Comparison of ENCODE assay signal across 11 cellular contexts in genomic region chr2:39737661-39738060, GRCh38. TPM values are rescaled to one million over a fixed set of nuclear protein-coding genes. Genes with fewer than 3 reads are reported as not detected.
A peak's percentile ranks its signal among the peaks of the same experiment; 100 is the strongest.
DNase-seq lines count a peak whose midpoint lies in the region; ATAC-seq, FAIRE-seq and TF ChIP-seq lines count a peak whose summit lies in the region.
"Had no signal": no experiment of that assay in that cellular context is flagged by ENCODE, and none has a peak within 500 bp of the region (broad histone marks: within the 10 kb centered on the region; RNA-seq: fewer than 3 reads in every experiment).

No MANE protein-coding gene starts in this region.

- in situ Hi-C loops in HAP-1 (cut with MboI; ENCODE audit: low sequenced_read_pairs) = no loop called here

- ATAC-seq in SK-N-SH treated with all-trans-retinoic acid at 6 μM for 48 hours (peak; percentile 93), HG02973 (IDR thresholded peaks at IDR 0.05; ENCODE audit: unreplicated experiment) (no peak)

- no peaks in the 10 kb centered on the region for H3K27me3 ChIP-seq in HAP-1 (ENCODE audit: low read depth)

- no peaks in the 10 kb centered on the region for H3K9me3 ChIP-seq in HAP-1

- H3K4me1 ChIP-seq in HAP-1 = no peaks in the 10 kb centered on the region

- peaks cover 64% of the 10 kb centered on the region for H3K36me3 ChIP-seq in HAP-1 (replicated peaks)

- intact Hi-C loops in posterior vena cava (cut with DNase I) = no loop called here

- TF ChIP-seq CTCF in fibroblast of pulmonary artery (IDR thresholded peaks at IDR 0.05; ENCODE audit: low read length, missing control alignments) (no peak), D721Med (IDR thresholded peaks at IDR 0.05; ENCODE audit: insufficient read depth, missing control alignments) (no peak)

- FAIRE-seq in D721Med (lab: Jason Lieb, UNC) = no peak

- DNase-seq in ELR (ENCODE audit: low read depth) (peak; percentile 94), fibroblast of pulmonary artery (ENCODE audit: low read depth) (peak; percentile 84), posterior vena cava (ENCODE audit: low spot score) (peak; percentile 80), D721Med (ENCODE audit: insufficient read length, low spot score) (no peak), AML-193 (lab: John Stamatoyannopoulos, UW) (no peak), HAP-1 (ENCODE audit: low spot score in 2 of 2) (no peak)
- DNase-seq: DND-41, NCI-H1436, SHP77 had no signal

- H3K4me3 ChIP-seq in fibroblast of pulmonary artery (replicated peaks; ENCODE audit: low read depth, low read length) (peak overlapping the region; percentile 29), HAP-1 (no peak overlapping the region)

TF ChIP-seq in SK-N-SH treated with all-trans-retinoic acid at 6 μM for 48 hours, 23 proteins besides CTCF, POLR2A, EP300 and RAD21:
- no peak for TF ChIP-seq TSHZ2 (CRISPR knock-in tag; IDR thresholded peaks at IDR 0.05)
- no peak for TF ChIP-seq ZNF8 (CRISPR knock-in tag; IDR thresholded peaks at IDR 0.05)
- TF ChIP-seq, protein P1, sequence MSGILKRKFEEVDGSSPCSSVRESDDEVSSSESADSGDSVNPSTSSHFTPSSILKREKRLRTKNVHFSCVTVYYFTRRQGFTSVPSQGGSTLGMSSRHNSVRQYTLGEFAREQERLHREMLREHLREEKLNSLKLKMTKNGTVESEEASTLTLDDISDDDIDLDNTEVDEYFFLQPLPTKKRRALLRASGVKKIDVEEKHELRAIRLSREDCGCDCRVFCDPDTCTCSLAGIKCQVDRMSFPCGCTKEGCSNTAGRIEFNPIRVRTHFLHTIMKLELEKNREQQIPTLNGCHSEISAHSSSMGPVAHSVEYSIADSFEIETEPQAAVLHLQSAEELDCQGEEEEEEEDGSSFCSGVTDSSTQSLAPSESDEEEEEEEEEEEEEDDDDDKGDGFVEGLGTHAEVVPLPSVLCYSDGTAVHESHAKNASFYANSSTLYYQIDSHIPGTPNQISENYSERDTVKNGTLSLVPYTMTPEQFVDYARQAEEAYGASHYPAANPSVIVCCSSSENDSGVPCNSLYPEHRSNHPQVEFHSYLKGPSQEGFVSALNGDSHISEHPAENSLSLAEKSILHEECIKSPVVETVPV (CRISPR knock-in tag; IDR thresholded peaks at IDR 0.05) = no peak
- no peak for TF ChIP-seq RARB (CRISPR knock-in tag; IDR thresholded peaks at IDR 0.05)
- TF ChIP-seq, protein P2, sequence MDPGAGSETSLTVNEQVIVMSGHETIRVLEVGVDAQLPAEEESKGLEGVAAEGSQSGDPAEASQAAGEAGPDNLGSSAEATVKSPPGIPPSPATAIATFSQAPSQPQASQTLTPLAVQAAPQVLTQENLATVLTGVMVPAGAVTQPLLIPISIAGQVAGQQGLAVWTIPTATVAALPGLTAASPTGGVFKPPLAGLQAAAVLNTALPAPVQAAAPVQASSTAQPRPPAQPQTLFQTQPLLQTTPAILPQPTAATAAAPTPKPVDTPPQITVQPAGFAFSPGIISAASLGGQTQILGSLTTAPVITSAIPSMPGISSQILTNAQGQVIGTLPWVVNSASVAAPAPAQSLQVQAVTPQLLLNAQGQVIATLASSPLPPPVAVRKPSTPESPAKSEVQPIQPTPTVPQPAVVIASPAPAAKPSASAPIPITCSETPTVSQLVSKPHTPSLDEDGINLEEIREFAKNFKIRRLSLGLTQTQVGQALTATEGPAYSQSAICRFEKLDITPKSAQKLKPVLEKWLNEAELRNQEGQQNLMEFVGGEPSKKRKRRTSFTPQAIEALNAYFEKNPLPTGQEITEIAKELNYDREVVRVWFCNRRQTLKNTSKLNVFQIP (CRISPR knock-in tag; IDR thresholded peaks at IDR 0.05; ENCODE audit: borderline replicate concordance, low read depth) = no peak
- TF ChIP-seq ISL1 (CRISPR knock-in tag; IDR thresholded peaks at IDR 0.05) = no peak

RNA-seq across cellular contexts. Expression of gene THUMPD2, which starts 41.4 kb away (rescaled TPM):
- 10 to 100 TPM in 1 of 2 donors, 1 to 10 TPM in 1; 9.9 to 10.3 TPM for total RNA-seq in posterior vena cava

Comparison
In these comparisons a context has a peak if more than half of its experiments do, and no peak if none do; other contexts are left out.
1. DNase-seq: peak in ELR (single experiment), fibroblast of pulmonary artery (single experiment) and posterior vena cava (single experiment); none in D721Med (single experiment), AML-193 (0 of 2) and HAP-1 (0 of 2).